15 cellular contexts compared by ENCODE assay signal in genomic region chr5:68924490-68925145, GRCh38.
DNase-seq lines count a peak whose midpoint lies in the region; TF ChIP-seq lines count a peak whose summit lies in the region.
"Had no signal": no experiment of that assay in that cellular context is flagged by ENCODE, and none has a peak within 500 bp of the region (broad histone marks: within the 10 kb centered on the region; RNA-seq: fewer than 3 reads in every experiment).

No MANE protein-coding gene starts in this region.

- no peaks in the 10 kb centered on the region for H3K27me3 ChIP-seq in adipocyte (replicated peaks; ENCODE audit: control insufficient read depth, insufficient read depth, low read length)
- no peaks in the 10 kb centered on the region for H3K27me3 ChIP-seq in neural progenitor cell
- no peaks in the 10 kb centered on the region for H3K27me3 ChIP-seq in CD8-positive, alpha-beta memory T cell (ENCODE audit: insufficient read depth, low read length, poor library complexity, severe bottlenecking)
- H3K27me3 ChIP-seq in SK-N-SH (ENCODE audit: insufficient read depth): no peaks in the 10 kb centered on the region
- H3K27me3 ChIP-seq: hepatocyte, stomach had no signal

- H3K79me2 ChIP-seq in neural progenitor cell (ENCODE audit: low read depth): no peaks in the 10 kb centered on the region
- no peaks in the 10 kb centered on the region for H3K79me2 ChIP-seq in SK-N-SH (ENCODE audit: insufficient read depth)
- H3K79me2 ChIP-seq: hepatocyte had no signal

- H3K4me1 ChIP-seq in adipocyte (ENCODE audit: control insufficient read depth, insufficient read depth, low read length) (peaks cover 12% of the 10 kb centered on the region), neural progenitor cell (peaks cover 5% of the 10 kb centered on the region), SK-N-SH (ENCODE audit: control insufficient read depth in 1 of 2, insufficient read depth in 2 of 2, low read depth in 1 of 2, low read length in 1 of 2) (no peaks in the 10 kb centered on the region)
- no peaks in the 10 kb centered on the region for H3K4me1 ChIP-seq in CD8-positive, alpha-beta memory T cell (ENCODE audit: insufficient read depth, low read length)
- H3K4me1 ChIP-seq: stomach had no signal

- H3K4me3 Mint-ChIP-seq in neural progenitor cell: no peak overlapping the region
- H3K4me3 Mint-ChIP-seq in CD8-positive, alpha-beta memory T cell: no peak overlapping the region
- H3K4me3 Mint-ChIP-seq: activated T-cell treated with anti-CD3 and anti-CD28 coated beads, Interleukin-2, amount 50 U/mL, for 72 hours; CD4-positive, alpha-beta memory T cell; nephron progenitor cell had no signal

- H3K27ac ChIP-seq in neural progenitor cell (no peak overlapping the region), SK-N-SH (ENCODE audit: low read depth in 2 of 2, low read length in 1 of 2) (no peak overlapping the region)
- H3K27ac ChIP-seq in CD8-positive, alpha-beta memory T cell (ENCODE audit: low read depth, low read length): no peak overlapping the region
- H3K27ac ChIP-seq: hepatocyte, stomach, WERI-Rb-1 had no signal

- no peaks in the 10 kb centered on the region for H3K36me3 Mint-ChIP-seq in neural progenitor cell
- H3K36me3 Mint-ChIP-seq in CD8-positive, alpha-beta memory T cell: no peaks in the 10 kb centered on the region
- H3K36me3 Mint-ChIP-seq: CD4-positive, alpha-beta memory T cell had no signal

- no peak for TF ChIP-seq EP300 in SK-N-SH (IDR thresholded peaks at IDR 0.05; ENCODE audit: borderline replicate concordance in 1 of 2, low read depth in 1 of 2, low read length in 1 of 2)

- H3K27me3 Mint-ChIP-seq in neural progenitor cell (ENCODE audit: insufficient read depth, low read depth): no peaks in the 10 kb centered on the region
- H3K27me3 Mint-ChIP-seq in CD8-positive, alpha-beta memory T cell: peaks cover 9 to 10% of the 10 kb centered on the region in 2 donors

- POLR2A ChIA-PET in CD8-positive, alpha-beta memory T cell (lab: Charles Lee): no interaction called here
- POLR2A ChIA-PET in SK-N-SH (lab: Yijun Ruan, JAX): no interaction called here

- no peaks in the 10 kb centered on the region for H3K9me3 ChIP-seq in adipocyte (ENCODE audit: control insufficient read depth, low read length)
- H3K9me3 ChIP-seq in neural progenitor cell (ENCODE audit: low read depth): no peaks in the 10 kb centered on the region
- no peaks in the 10 kb centered on the region for H3K9me3 ChIP-seq in CD8-positive, alpha-beta memory T cell (ENCODE audit: low read length)
- no peaks in the 10 kb centered on the region for H3K9me3 ChIP-seq in SK-N-SH

- H3K36me3 ChIP-seq in adipocyte (ENCODE audit: control insufficient read depth, insufficient read depth, low read length, severe bottlenecking) (no peaks in the 10 kb centered on the region), neural progenitor cell (no peaks in the 10 kb centered on the region), SK-N-SH (replicated peaks in 1 of 2; ENCODE audit: control insufficient read depth in 1 of 2, insufficient read depth in 2 of 2, low read length in 1 of 2) (no peaks in the 10 kb centered on the region)
- H3K36me3 ChIP-seq in CD8-positive, alpha-beta memory T cell (ENCODE audit: insufficient read depth, low read length): no peaks in the 10 kb centered on the region
- H3K36me3 ChIP-seq: stomach, WERI-Rb-1 had no signal

- H4K20me1 ChIP-seq in neural progenitor cell (ENCODE audit: low read depth) (no peaks in the 10 kb centered on the region), SK-N-SH (ENCODE audit: insufficient read depth) (no peaks in the 10 kb centered on the region)

- peaks cover 6% of the 10 kb centered on the region for H3K9me3 Mint-ChIP-seq in neural progenitor cell
- H3K9me3 Mint-ChIP-seq in CD8-positive, alpha-beta memory T cell: peaks cover 0 to 2% (median 0%) of the 10 kb centered on the region in 5 donors
- H3K9me3 Mint-ChIP-seq: activated T-cell treated with anti-CD3 and anti-CD28 coated beads, Interleukin-2, amount 50 U/mL, for 72 hours had no signal

- TF ChIP-seq CTCF in fibroblast of villous mesenchyme (IDR thresholded peaks at IDR 0.05; ENCODE audit: insufficient read depth, low read depth, low read length) (no peak), neural progenitor cell (IDR thresholded peaks at IDR 0.05) (no peak), SK-N-SH (IDR thresholded peaks at IDR 0.05) (no peak)

- no peaks in the 10 kb centered on the region for H3F3A ChIP-seq in neural progenitor cell (ENCODE audit: low read depth)
- no peaks in the 10 kb centered on the region for H3F3A ChIP-seq in SK-N-SH (replicated peaks; ENCODE audit: insufficient read depth)

- no peak overlapping the region for H3K27ac Mint-ChIP-seq in neural progenitor cell
- no peak overlapping the region for H3K27ac Mint-ChIP-seq in CD8-positive, alpha-beta memory T cell
- H3K27ac Mint-ChIP-seq: activated T-cell treated with anti-CD3 and anti-CD28 coated beads, Interleukin-2, amount 50 U/mL, for 72 hours; CD4-positive, alpha-beta memory T cell; nephron progenitor cell had no signal

- H3K9me2 ChIP-seq in SK-N-SH: no peaks in the 10 kb centered on the region

- H3K9ac ChIP-seq in adipocyte (ENCODE audit: low read length) (no peak overlapping the region), neural progenitor cell (no peak overlapping the region), SK-N-SH (no peak overlapping the region)

- CTCF ChIA-PET in CD8-positive, alpha-beta memory T cell (lab: Charles Lee): no interaction called here
- CTCF ChIA-PET in SK-N-SH (lab: Yijun Ruan, JAX): no interaction called here

- DNase-seq in GM04503 (ENCODE audit: low read depth) (peak; percentile 59), adipocyte (ENCODE audit: low read depth) (peak; percentile 87), fibroblast of villous mesenchyme (ENCODE audit: low read depth) (peak; percentile 77), neural progenitor cell (ENCODE audit: low spot score) (no peak), AML-193 (lab: John Stamatoyannopoulos, UW) (no peak), midbrain (lab: John Stamatoyannopoulos, UW) (no peak), SK-N-SH (no peak)
- DNase-seq in CD8-positive, alpha-beta memory T cell: no peak
- DNase-seq: activated T-cell treated with anti-CD3 and anti-CD28 coated beads, Interleukin-2, amount 50 U/mL, for 72 hours; CD4-positive, alpha-beta memory T cell; NCI-H2081; nephron progenitor cell; stomach; WERI-Rb-1 had no signal

- peaks cover 4% of the 10 kb centered on the region for H3K4me1 Mint-ChIP-seq in neural progenitor cell
- H3K4me1 Mint-ChIP-seq in CD8-positive, alpha-beta memory T cell: no peaks in the 10 kb centered on the region
- H3K4me1 Mint-ChIP-seq: CD4-positive, alpha-beta memory T cell; nephron progenitor cell had no signal

- no peak for TF ChIP-seq RAD21 in SK-N-SH (IDR thresholded peaks at IDR 0.05; ENCODE audit: low read length)

- no peak overlapping the region for H3K4me2 ChIP-seq in neural progenitor cell
- H3K4me2 ChIP-seq in SK-N-SH: no peak overlapping the region
- H3K4me2 ChIP-seq: hepatocyte had no signal

- H2AFZ ChIP-seq in neural progenitor cell (replicated peaks) (peak overlapping the region; percentile 44), SK-N-SH (ENCODE audit: low read depth) (no peak overlapping the region)
- H2AFZ ChIP-seq: hepatocyte had no signal

- H3K4me3 ChIP-seq in adipocyte (ENCODE audit: low read length) (peak overlapping the region; percentile 28), fibroblast of villous mesenchyme (ENCODE audit: low read depth, low read length) (no peak overlapping the region), neural progenitor cell (no peak overlapping the region), SK-N-SH (ENCODE audit: low read depth in 2 of 2, low read length in 1 of 2) (no peak overlapping the region)
- H3K4me3 ChIP-seq in CD8-positive, alpha-beta memory T cell (ENCODE audit: low read length): no peak overlapping the region
- H3K4me3 ChIP-seq: hepatocyte, stomach had no signal

- WGBS in SK-N-SH (ENCODE audit: low lambda C conversion rate): 53% methylated on average over 9 of the region's 9 CpGs

TF ChIP-seq in SK-N-SH, 30 proteins besides CTCF, POLR2A, EP300 and RAD21:
- TF ChIP-seq REST (IDR thresholded peaks at IDR 0.05; ENCODE audit: low read depth, low read length) (no peak), RXRA (IDR thresholded peaks at IDR 0.05; ENCODE audit: borderline replicate concordance, low read depth) (no peak), YY1 (IDR thresholded peaks at IDR 0.05; ENCODE audit: low read depth) (no peak), FOSL2 (IDR thresholded peaks at IDR 0.05; ENCODE audit: borderline replicate concordance, low read depth) (no peak), RFX5 (IDR thresholded peaks at IDR 0.05; ENCODE audit: low read length) (no peak), TAF1 (IDR thresholded peaks at IDR 0.05; ENCODE audit: borderline replicate concordance, low read depth, low read length) (no peak), RCOR1 (IDR thresholded peaks at IDR 0.05; ENCODE audit: low read length) (no peak)

Comparison
In these comparisons a context has a peak if more than half of its experiments do, and no peak if none do; other contexts are left out.
1. DNase-seq: peak in GM04503 (single experiment), adipocyte (single experiment) and fibroblast of villous mesenchyme (single experiment); none in neural progenitor cell (single experiment), CD8-positive, alpha-beta memory T cell (0 of 5), AML-193 (0 of 2), midbrain (single experiment) and SK-N-SH (single experiment).